14 cellular contexts compared by ENCODE assay signal in genomic region chr12:77406131-77406905, GRCh38.
"Had no signal": no experiment of that assay in that cellular context is flagged by ENCODE, and none has a peak within 500 bp of the region (broad histone marks: within the 10 kb centered on the region; RNA-seq: fewer than 3 reads in every experiment).

No MANE protein-coding gene starts in this region.

- H3K9me3 Mint-ChIP-seq: endodermal cell; natural killer cell; neural crest cell; stimulated activated memory B cell treated with anti-CD40 and anti-IgM and Interleukin-4, amounts not matched to agents 10 μg/mL and 1 μg/mL and 100 μg/mL, for 72 hours; stimulated activated naive CD8-positive, alpha-beta T cell treated with anti-CD3 and anti-CD28 coated beads, Interleukin-15, Interleukin-2, amounts not matched to agents 100 ng/mL and 50 ng/mL, for 24 hours had no signal

- H3K27ac Mint-ChIP-seq: endodermal cell; natural killer cell; stimulated activated memory B cell treated with anti-CD40 and anti-IgM and Interleukin-4, amounts not matched to agents 10 μg/mL and 1 μg/mL and 100 μg/mL, for 72 hours; stimulated activated naive CD8-positive, alpha-beta T cell treated with anti-CD3 and anti-CD28 coated beads, Interleukin-15, Interleukin-2, amounts not matched to agents 100 ng/mL and 50 ng/mL, for 24 hours had no signal

- H3K4me1 Mint-ChIP-seq: endodermal cell; natural killer cell; neural crest cell; stimulated activated memory B cell treated with anti-CD40 and anti-IgM and Interleukin-4, amounts not matched to agents 10 μg/mL and 1 μg/mL and 100 μg/mL, for 72 hours had no signal

- H3K27me3 Mint-ChIP-seq: stimulated activated memory B cell treated with anti-CD40 and anti-IgM and Interleukin-4, amounts not matched to agents 10 μg/mL and 1 μg/mL and 100 μg/mL, for 72 hours; stimulated activated naive CD8-positive, alpha-beta T cell treated with anti-CD3 and anti-CD28 coated beads, Interleukin-15, Interleukin-2, amounts not matched to agents 100 ng/mL and 50 ng/mL, for 24 hours had no signal

- DNase-seq: effector CD4-positive, alpha-beta T cell; endodermal cell; gastrocnemius medialis; heart right ventricle; islet precursor cell; natural killer cell; posterior cingulate gyrus; stimulated activated CD4-positive, alpha-beta T cell treated with anti-CD3 and anti-CD28 coated beads, Interleukin-4, amount 100 ng/mL, for 24 hours; tibial artery; upper lobe of left lung; uterus had no signal

- H3K4me3 Mint-ChIP-seq: endodermal cell; natural killer cell; neural crest cell; stimulated activated memory B cell treated with anti-CD40 and anti-IgM and Interleukin-4, amounts not matched to agents 10 μg/mL and 1 μg/mL and 100 μg/mL, for 72 hours; stimulated activated naive CD8-positive, alpha-beta T cell treated with anti-CD3 and anti-CD28 coated beads, Interleukin-15, Interleukin-2, amounts not matched to agents 100 ng/mL and 50 ng/mL, for 24 hours had no signal

- H3K36me3 Mint-ChIP-seq: natural killer cell; stimulated activated memory B cell treated with anti-CD40 and anti-IgM and Interleukin-4, amounts not matched to agents 10 μg/mL and 1 μg/mL and 100 μg/mL, for 72 hours had no signal
